17 cellular contexts compared by ENCODE assay signal in genomic region chr1:168421399-168422004, GRCh38.
DNase-seq lines count a peak whose midpoint lies in the region; ATAC-seq lines count a peak whose summit lies in the region.
"Had no signal": no experiment of that assay in that cellular context is flagged by ENCODE, and none has a peak within 500 bp of the region (broad histone marks: within the 10 kb centered on the region; RNA-seq: fewer than 3 reads in every experiment).

No MANE protein-coding gene starts in this region.

- peaks cover 42% of the 10 kb centered on the region for H3K4me1 Mint-ChIP-seq in activated CD4-positive, alpha-beta memory T cell treated with anti-CD3 and anti-CD28 coated beads, Interleukin-2, amount 10 ng/mL, durations not matched to agents 7 days and 5 days
- H3K4me1 Mint-ChIP-seq in effector memory CD8-positive, alpha-beta T cell (ENCODE audit: low read depth in 2 of 2): peaks cover 29 to 41% of the 10 kb centered on the region in 2 donors
- H3K4me1 Mint-ChIP-seq: activated B cell treated with CpG ODN at 0.5 μM for 24 hours had no signal

- in situ Hi-C loops in KBM-7 (cut with MboI; ENCODE audit: low pct_unique_long_range_greater_than_20kb, low sequenced_read_pairs): no loop called here

- H3K4me3 Mint-ChIP-seq in activated CD4-positive, alpha-beta memory T cell treated with anti-CD3 and anti-CD28 coated beads, Interleukin-2, amount 10 ng/mL, durations not matched to agents 7 days and 5 days: peak overlapping the region; percentile 45
- H3K4me3 Mint-ChIP-seq in effector memory CD8-positive, alpha-beta T cell: peak overlapping the region; percentile 12 to 60
- H3K4me3 Mint-ChIP-seq: activated B cell treated with CpG ODN at 0.5 μM for 24 hours had no signal

- POLR2A ChIA-PET in activated CD4-positive, alpha-beta memory T cell treated with anti-CD3 and anti-CD28 coated beads, Interleukin-2, amount 10 ng/mL, durations not matched to agents 7 days and 5 days (lab: Charles Lee): interaction anchor here (0.8 to 3.2 kb wide), 10 partner anchors 12 to 946 kb away, joined by 3 to 25 read pairs (median 6); partner anchors contain the start of genes BLZF1 and NME7

- peaks cover 16% of the 10 kb centered on the region for H3K36me3 Mint-ChIP-seq in activated CD4-positive, alpha-beta memory T cell treated with anti-CD3 and anti-CD28 coated beads, Interleukin-2, amount 10 ng/mL, durations not matched to agents 7 days and 5 days (ENCODE audit: low read depth)
- H3K36me3 Mint-ChIP-seq in effector memory CD8-positive, alpha-beta T cell (ENCODE audit: insufficient read depth): no peaks in the 10 kb centered on the region

- peaks cover 2% of the 10 kb centered on the region for H3K27me3 Mint-ChIP-seq in activated CD4-positive, alpha-beta memory T cell treated with anti-CD3 and anti-CD28 coated beads, Interleukin-2, amount 10 ng/mL, durations not matched to agents 7 days and 5 days
- H3K27me3 Mint-ChIP-seq in effector memory CD8-positive, alpha-beta T cell: no peaks in the 10 kb centered on the region

- H3K9me3 Mint-ChIP-seq in activated CD4-positive, alpha-beta memory T cell treated with anti-CD3 and anti-CD28 coated beads, Interleukin-2, amount 10 ng/mL, durations not matched to agents 7 days and 5 days: peaks cover 2% of the 10 kb centered on the region
- H3K9me3 Mint-ChIP-seq in effector memory CD8-positive, alpha-beta T cell: peaks cover 0 to 10% of the 10 kb centered on the region in 2 donors
- H3K9me3 Mint-ChIP-seq: activated B cell treated with CpG ODN at 0.5 μM for 24 hours had no signal

- peak overlapping the region; percentile 86 for H3K27ac Mint-ChIP-seq in activated CD4-positive, alpha-beta memory T cell treated with anti-CD3 and anti-CD28 coated beads, Interleukin-2, amount 10 ng/mL, durations not matched to agents 7 days and 5 days
- H3K27ac Mint-ChIP-seq in effector memory CD8-positive, alpha-beta T cell: peak overlapping the region; percentile 42 to 74
- H3K27ac Mint-ChIP-seq: activated B cell treated with CpG ODN at 0.5 μM for 24 hours had no signal

- peak; percentile 13 for DNase-seq in stimulated activated CD4-positive, alpha-beta T cell treated with anti-CD3 and anti-CD28 coated beads, Interleukin-2, amount 100 ng/mL, for 4 hours (ENCODE audit: low read depth)
- DNase-seq in stimulated activated CD4-positive, alpha-beta T cell treated with anti-CD3 and anti-CD28 coated beads, Interleukin-15, amount 100 ng/mL, for 24 hours: no peak
- DNase-seq in activated CD4-positive, alpha-beta memory T cell treated with anti-CD3 and anti-CD28 coated beads, Interleukin-2, amount 10 ng/mL, durations not matched to agents 7 days and 5 days: peak; percentile 41
- peak; percentile 21 to 28 (median 27) for DNase-seq in effector memory CD8-positive, alpha-beta T cell
- DNase-seq in Ammon's horn (ENCODE audit: low spot score): no peak
- no peak for DNase-seq in NCI-H2196 treated with DMSO at 0.1 percent for 48 hours (lab: John Stamatoyannopoulos, UW; ENCODE audit: unreplicated experiment)
- no peak for DNase-seq in KBM-7
- DNase-seq: activated B cell treated with CpG ODN at 0.5 μM for 24 hours; DMS 273 treated with DMSO at 0.1 percent for 48 hours; gastrocnemius medialis; GM23248; mammary epithelial cell; NCI-H1930; NCI-H524 treated with DMSO at 0.1 percent for 48 hours; right cardiac atrium; stimulated activated CD4-positive, alpha-beta T cell treated with anti-CD3 and anti-CD28 coated beads, Interleukin-4, amount 100 ng/mL, for 1 hour had no signal

- peak; percentile 99 for ATAC-seq in effector memory CD8-positive, alpha-beta T cell (replicated peaks)
- no peak for ATAC-seq in HG03095 (IDR thresholded peaks at IDR 0.05; ENCODE audit: unreplicated experiment)
- ATAC-seq: gastrocnemius medialis, right cardiac atrium had no signal

- CTCF ChIA-PET in activated CD4-positive, alpha-beta memory T cell treated with anti-CD3 and anti-CD28 coated beads, Interleukin-2, amount 10 ng/mL, durations not matched to agents 7 days and 5 days (lab: Charles Lee): interaction anchor here (0.7 to 7.0 kb wide), 7 partner anchors 14 to 187 kb away, joined by 3 to 74 read pairs (median 3); no protein-coding TSS in a partner anchor

Comparison
In these comparisons a context has a peak if more than half of its experiments do, and no peak if none do; other contexts are left out.
1. DNase-seq: peak in stimulated activated CD4-positive, alpha-beta T cell treated with anti-CD3 and anti-CD28 coated beads, Interleukin-2, amount 100 ng/mL, for 4 hours (single experiment), activated CD4-positive, alpha-beta memory T cell treated with anti-CD3 and anti-CD28 coated beads, Interleukin-2, amount 10 ng/mL, durations not matched to agents 7 days and 5 days (single experiment) and effector memory CD8-positive, alpha-beta T cell (3 of 3); none in stimulated activated CD4-positive, alpha-beta T cell treated with anti-CD3 and anti-CD28 coated beads, Interleukin-15, amount 100 ng/mL, for 24 hours (single experiment), Ammon's horn (single experiment), NCI-H2196 treated with DMSO at 0.1 percent for 48 hours (single experiment) and KBM-7 (single experiment).